20 cellular contexts compared by ENCODE assay signal in genomic region chr11:73640567-73640966, GRCh38. TPM values are rescaled to one million over a fixed set of nuclear protein-coding genes. Genes with fewer than 3 reads are reported as not detected.
A peak's percentile ranks its signal among the peaks of the same experiment; 100 is the strongest.
DNase-seq lines count a peak whose midpoint lies in the region; ATAC-seq and TF ChIP-seq lines count a peak whose summit lies in the region.
"Had no signal": no experiment of that assay in that cellular context is flagged by ENCODE, and none has a peak within 500 bp of the region (broad histone marks: within the 10 kb centered on the region; RNA-seq: fewer than 3 reads in every experiment).

No MANE protein-coding gene starts in this region.

- TF ChIP-seq CTCF in CD8-positive, alpha-beta T cell (IDR thresholded peaks at IDR 0.05): no peak

- no peak overlapping the region for H3K4me3 Mint-ChIP-seq in activated T-cell treated with anti-CD3 and anti-CD28 coated beads, Interleukin-2, amount 50 U/mL, for 72 hours
- no peak overlapping the region for H3K4me3 Mint-ChIP-seq in CD8-positive, alpha-beta T cell
- H3K4me3 Mint-ChIP-seq in naive thymus-derived CD8-positive, alpha-beta T cell: peak overlapping the region in 2 of 10 donors; percentile 11 to 38
- H3K4me3 Mint-ChIP-seq: CD14-positive monocyte; CD8-positive, alpha-beta memory T cell had no signal

- no peaks in the 10 kb centered on the region for H3K27me3 Mint-ChIP-seq in activated T-cell treated with anti-CD3 and anti-CD28 coated beads, Interleukin-2, amount 50 U/mL, for 72 hours (ENCODE audit: low read depth)
- no peaks in the 10 kb centered on the region for H3K27me3 Mint-ChIP-seq in CD8-positive, alpha-beta T cell (ENCODE audit: low read depth)
- H3K27me3 Mint-ChIP-seq in naive thymus-derived CD8-positive, alpha-beta T cell: peaks cover 0 to 2% (median 0%) of the 10 kb centered on the region in 5 donors

- H3K36me3 Mint-ChIP-seq in activated T-cell treated with anti-CD3 and anti-CD28 coated beads, Interleukin-2, amount 50 U/mL, for 72 hours (ENCODE audit: insufficient read depth in 2 of 2): no peaks in the 10 kb centered on the region
- H3K36me3 Mint-ChIP-seq in CD8-positive, alpha-beta T cell: no peaks in the 10 kb centered on the region
- H3K36me3 Mint-ChIP-seq in naive thymus-derived CD8-positive, alpha-beta T cell: no peaks in the 10 kb centered on the region
- H3K36me3 Mint-ChIP-seq: CD14-positive monocyte; CD8-positive, alpha-beta memory T cell had no signal

- peaks cover 9% of the 10 kb centered on the region for H3K4me1 ChIP-seq in CD8-positive, alpha-beta T cell (ENCODE audit: insufficient read depth, low read length)
- H3K4me1 ChIP-seq: BLaER1, HAP-1 had no signal

- CTCF ChIA-PET in CD8-positive, alpha-beta T cell (lab: Charles Lee): interaction anchor here (1.0 to 1.9 kb wide), 3 partner anchors 15 to 20 kb away, joined by 3 to 12 read pairs (median 10); no protein-coding TSS in a partner anchor

- POLR2A ChIA-PET in CD8-positive, alpha-beta T cell (lab: Charles Lee): interaction anchor here (1.1 kb wide), 1 partner anchor 15 kb away, joined by 5 read pairs; no protein-coding TSS in a partner anchor
- POLR2A ChIA-PET in naive thymus-derived CD8-positive, alpha-beta T cell (lab: Charles Lee): interaction anchor here (1.0 kb wide), 1 partner anchor 10 kb away, joined by 3 read pairs; no protein-coding TSS in a partner anchor

- H3K9me3 Mint-ChIP-seq in activated T-cell treated with anti-CD3 and anti-CD28 coated beads, Interleukin-2, amount 50 U/mL, for 72 hours: no peaks in the 10 kb centered on the region
- H3K9me3 Mint-ChIP-seq in CD8-positive, alpha-beta T cell: no peaks in the 10 kb centered on the region
- no peaks in the 10 kb centered on the region for H3K9me3 Mint-ChIP-seq in naive thymus-derived CD8-positive, alpha-beta T cell
- H3K9me3 Mint-ChIP-seq: CD8-positive, alpha-beta memory T cell had no signal

- ATAC-seq in activated T-cell treated with anti-CD3 and anti-CD28 coated beads, Interleukin-2, amount 50 U/mL, for 72 hours (replicated peaks in 1 of 2): no peak
- no peak for ATAC-seq in CD8-positive, alpha-beta T cell
- peak; percentile 35 to 39 for ATAC-seq in naive thymus-derived CD8-positive, alpha-beta T cell
- no peak for ATAC-seq in GM19023 (IDR thresholded peaks at IDR 0.05; ENCODE audit: unreplicated experiment)
- ATAC-seq: GM12878, HepG2 had no signal

- H3K36me3 ChIP-seq in CD8-positive, alpha-beta T cell (ENCODE audit: insufficient read depth, low read length): no peaks in the 10 kb centered on the region
- H3K36me3 ChIP-seq: BLaER1, HAP-1 had no signal

- DNase-seq in activated T-cell treated with anti-CD3 and anti-CD28 coated beads, Interleukin-2, amount 50 U/mL, for 72 hours: no peak
- DNase-seq in activated T-cell treated with anti-CD3 and anti-CD28 coated beads, Interleukin-2, amount 50 U/mL, for 48 hours: no peak
- DNase-seq in CD8-positive, alpha-beta T cell: no peak
- DNase-seq in naive thymus-derived CD8-positive, alpha-beta T cell: peak in 2 of 10 donors; percentile 15 to 17
- DNase-seq in HuH-7.5 (ENCODE audit: low spot score): no peak
- no peak for DNase-seq in H4 (ENCODE audit: low spot score)
- DNase-seq: 8988T; CD8-positive, alpha-beta memory T cell; COR-L47; DMS 273 treated with DMSO at 0.1 percent for 48 hours; DMS53; DND-41; EL had no signal

- H3K9me3 ChIP-seq in CD8-positive, alpha-beta T cell (ENCODE audit: low read length): no peaks in the 10 kb centered on the region
- H3K9me3 ChIP-seq: BLaER1, HAP-1 had no signal

- H3K27ac Mint-ChIP-seq in activated T-cell treated with anti-CD3 and anti-CD28 coated beads, Interleukin-2, amount 50 U/mL, for 72 hours: peak overlapping the region; percentile 31
- H3K27ac Mint-ChIP-seq in CD8-positive, alpha-beta T cell: peak overlapping the region; percentile 58
- H3K27ac Mint-ChIP-seq in naive thymus-derived CD8-positive, alpha-beta T cell: peak overlapping the region; percentile 11 to 90 (median 66)
- H3K27ac Mint-ChIP-seq: CD14-positive monocyte had no signal

- no peak overlapping the region for H3K27ac ChIP-seq in CD8-positive, alpha-beta T cell (ENCODE audit: low read depth, low read length)
- H3K27ac ChIP-seq: BLaER1 had no signal

- no peaks in the 10 kb centered on the region for H3K27me3 ChIP-seq in CD8-positive, alpha-beta T cell (ENCODE audit: insufficient read depth, low read length)
- H3K27me3 ChIP-seq: BLaER1 had no signal

- peaks cover 8% of the 10 kb centered on the region for H3K4me1 Mint-ChIP-seq in activated T-cell treated with anti-CD3 and anti-CD28 coated beads, Interleukin-2, amount 50 U/mL, for 72 hours (ENCODE audit: low read depth)
- peaks cover 8% of the 10 kb centered on the region for H3K4me1 Mint-ChIP-seq in CD8-positive, alpha-beta T cell (ENCODE audit: low read depth)
- H3K4me1 Mint-ChIP-seq in naive thymus-derived CD8-positive, alpha-beta T cell: peaks cover 6 to 16% (median 9%) of the 10 kb centered on the region in 4 donors
- H3K4me1 Mint-ChIP-seq: CD8-positive, alpha-beta memory T cell had no signal

- intact Hi-C loops in CD8-positive, alpha-beta T cell (cut with DNase I, micrococcal nuclease): no loop called here

- no peak overlapping the region for H3K4me3 ChIP-seq in CD8-positive, alpha-beta T cell (ENCODE audit: low read depth, low read length)
- H3K4me3 ChIP-seq: BLaER1, GM12878, HAP-1 had no signal

RNA-seq across cellular contexts. Expression of gene PLEKHB1, which starts 5.8 kb away (rescaled TPM):
- total RNA-seq in activated T-cell treated with anti-CD3 and anti-CD28 coated beads, Interleukin-2, amount 50 U/mL, for 72 hours: 10 to 100 TPM in 1 of 2 donors, 1 to 10 TPM in 1; 8.5 to 11.3 TPM
- total RNA-seq in CD8-positive, alpha-beta T cell: 10 to 100 TPM; 23.1 to 25.7 TPM
- 10 to 100 TPM; 79.1 to 86.8 TPM for total RNA-seq in naive thymus-derived CD8-positive, alpha-beta T cell
- polyA plus RNA-seq in naive thymus-derived CD8-positive, alpha-beta T cell: 100 to 1,000 TPM; 103 to 155 (median 148) TPM
- total RNA-seq in H4 (2014; rRNA removed; shearing (Covaris generic)): 0.10 TPM in 1 of 2 replicates, not detected in the other
- total RNA-seq: A673 had no signal

RNA-seq across cellular contexts. Expression of gene FAM168A, which starts 42.7 kb away (rescaled TPM):
- total RNA-seq in activated T-cell treated with anti-CD3 and anti-CD28 coated beads, Interleukin-2, amount 50 U/mL, for 72 hours: 10 to 100 TPM; 21.5 to 23.5 TPM
- 10 to 100 TPM; 18.4 to 18.8 TPM for total RNA-seq in CD8-positive, alpha-beta T cell
- total RNA-seq in naive thymus-derived CD8-positive, alpha-beta T cell: 10 to 100 TPM; 19.6 to 21.7 TPM
- polyA plus RNA-seq in naive thymus-derived CD8-positive, alpha-beta T cell: 1 to 10 TPM; 2.6 to 5.0 (median 2.7) TPM
- 8.9 and 14.6 TPM in 2 replicates for total RNA-seq in H4 (2014; rRNA removed; shearing (Covaris generic))

Comparison
In these comparisons a context has a peak if more than half of its experiments do, and no peak if none do; other contexts are left out.
1. ATAC-seq: peak in naive thymus-derived CD8-positive, alpha-beta T cell (2 of 2); none in activated T-cell treated with anti-CD3 and anti-CD28 coated beads, Interleukin-2, amount 50 U/mL, for 72 hours (0 of 2), CD8-positive, alpha-beta T cell (single experiment) and GM19023 (single experiment).
2. Peak in every context shown above with its lines, with median percentiles within 50 percentile points of each other: H3K27ac Mint-ChIP-seq.